Comparison of ENCODE assay signal across 16 cellular contexts in the genomic region with DNA sequence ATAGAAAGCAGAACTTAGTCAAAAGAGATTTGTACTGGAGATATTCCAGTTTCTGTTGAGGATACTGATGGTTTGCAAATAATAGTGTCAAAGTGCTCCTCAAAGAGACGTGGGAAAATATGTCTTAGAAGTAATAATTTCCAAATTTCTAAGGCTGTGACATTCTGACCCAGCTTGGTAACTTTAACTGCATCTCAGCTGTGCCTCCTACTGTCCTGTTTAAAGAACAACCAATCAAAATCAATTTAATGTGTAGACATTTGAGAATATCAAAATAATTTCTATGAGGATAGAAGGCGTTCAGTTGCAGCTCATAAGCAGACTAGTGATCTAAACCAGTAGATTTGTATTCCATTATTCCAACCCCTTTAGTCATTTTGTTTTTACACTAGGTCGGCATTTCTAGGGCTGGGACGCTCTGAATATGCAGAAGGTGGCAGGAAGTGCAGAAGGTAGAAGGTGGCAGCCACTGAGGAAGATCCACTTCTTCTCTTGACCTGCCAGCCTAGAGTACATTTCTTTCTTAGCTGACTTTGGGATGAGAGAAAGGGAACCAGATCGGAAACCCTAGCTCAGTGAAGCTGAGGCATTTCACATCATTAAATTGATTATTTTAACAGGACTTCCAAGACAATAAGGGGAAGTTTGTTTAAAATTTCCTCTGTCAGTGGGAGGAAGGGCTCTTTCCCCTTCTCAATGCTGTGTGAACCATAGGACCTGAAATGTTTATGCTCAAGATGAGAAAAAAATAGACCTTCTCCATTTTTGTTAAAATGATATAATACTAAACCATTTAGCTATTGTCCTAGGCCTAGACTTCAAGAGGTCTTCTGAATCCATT.
DNase-seq lines count a peak whose midpoint lies in the region; ATAC-seq, FAIRE-seq and TF ChIP-seq lines count a peak whose summit lies in the region.
"Had no signal": no experiment of that assay in that cellular context is flagged by ENCODE, and none has a peak within 500 bp of the region (broad histone marks: within the 10 kb centered on the region; RNA-seq: fewer than 3 reads in every experiment).

No MANE protein-coding gene starts in this region.

- DNase-seq in H54 (ENCODE audit: insufficient read length, low spot score) = no peak
- no peak for DNase-seq in adipocyte (ENCODE audit: low read depth)
- no peak for DNase-seq in foreskin keratinocyte
- DNase-seq in spleen = no peak
- DNase-seq in DMS153 (lab: John Stamatoyannopoulos, UW) = no peak
- no peak for DNase-seq in SJCRH30
- no peak for DNase-seq in globus pallidus (ENCODE audit: low spot score)
- DNase-seq in NCI-H510A treated with DMSO at 0.1 percent for 48 hours (lab: John Stamatoyannopoulos, UW) = no peak
- DNase-seq: activated CD4-positive, alpha-beta T cell treated with anti-CD3 and anti-CD28 coated beads for 36 hours; activated T-cell treated with anti-CD3 and anti-CD28 coated beads for 4 hours; NCI-H1436; NCI-H446; stimulated activated CD4-positive, alpha-beta T cell treated with anti-CD3 and anti-CD28 coated beads, Interleukin-15, amount 100 ng/mL, for 24 hours had no signal

- 33 to 45% (median 41%) methylated on average over 5 of the region's 5 CpGs for WGBS in spleen, 5 donors

- intact Hi-C loops in spleen (cut with DNase I; ENCODE audit: low total_unique reads) = no loop called here

- TF ChIP-seq POLR2A in H54 (IDR thresholded peaks at IDR 0.05; ENCODE audit: low read depth, low read length) (no peak), spleen (IDR thresholded peaks at IDR 0.05) (no peak)

- peak; percentile 38 for FAIRE-seq in H54 (lab: Jason Lieb, UNC)

- H3K27ac ChIP-seq in foreskin keratinocyte (no peak overlapping the region), spleen (peak overlapping the region in 6 of 8 donors; percentile 10 to 67 (median 56)), SJCRH30 (no peak overlapping the region)
- H3K27ac ChIP-seq: hepatocyte, KMS-11 had no signal

- H3K4me1 ChIP-seq in adipocyte (ENCODE audit: control insufficient read depth, insufficient read depth, low read length) (peaks cover 50% of the 10 kb centered on the region), foreskin keratinocyte (no peaks in the 10 kb centered on the region), spleen (peaks cover 0 to 51% (median 24%) of the 10 kb centered on the region in 6 donors), SJCRH30 (no peaks in the 10 kb centered on the region)

- H3K9ac ChIP-seq in adipocyte (ENCODE audit: low read length) = peak overlapping the region; percentile 37
- H3K9ac ChIP-seq: KMS-11 had no signal

- H3K9me3 ChIP-seq in adipocyte (ENCODE audit: control insufficient read depth, low read length) (no peaks in the 10 kb centered on the region), spleen (no peaks in the 10 kb centered on the region), SJCRH30 (replicated peaks) (no peaks in the 10 kb centered on the region)
- H3K9me3 ChIP-seq: SJSA1 had no signal

- TF ChIP-seq CTCF in foreskin keratinocyte (conservative IDR thresholded peaks at IDR 0.05) (peak; percentile 17), spleen (IDR thresholded peaks at IDR 0.05 in 8 of 11, conservative IDR thresholded peaks at IDR 0.05 in 3 of 11) (no peak)

- H3K36me3 ChIP-seq in adipocyte (ENCODE audit: control insufficient read depth, insufficient read depth, low read length, severe bottlenecking) (peaks cover 61% of the 10 kb centered on the region), spleen (peaks cover 0 to 13% (median 0%) of the 10 kb centered on the region in 6 donors), SJCRH30 (peaks cover 11% of the 10 kb centered on the region)

- H3K4me3 ChIP-seq in adipocyte (ENCODE audit: low read length) (no peak overlapping the region), spleen (no peak overlapping the region), SJCRH30 (no peak overlapping the region)
- H3K4me3 ChIP-seq: hepatocyte, SJSA1 had no signal

- ATAC-seq in foreskin keratinocyte = no peak
- ATAC-seq: activated CD4-positive, alpha-beta T cell treated with anti-CD3 and anti-CD28 coated beads for 36 hours had no signal

- H3K27me3 ChIP-seq in adipocyte (replicated peaks; ENCODE audit: control insufficient read depth, insufficient read depth, low read length) (no peaks in the 10 kb centered on the region), foreskin keratinocyte (no peaks in the 10 kb centered on the region), spleen (replicated peaks in 1 of 7) (peaks cover 0 to 18% (median 0%) of the 10 kb centered on the region in 7 donors), SJCRH30 (no peaks in the 10 kb centered on the region)
- H3K27me3 ChIP-seq: hepatocyte, SJSA1 had no signal

Comparison
In these comparisons a context has a peak if more than half of its experiments do, and no peak if none do; other contexts are left out.
1. H3K27ac ChIP-seq: peak in spleen (6 of 8); none in foreskin keratinocyte (single experiment) and SJCRH30 (single experiment).